In the genomic region with DNA sequence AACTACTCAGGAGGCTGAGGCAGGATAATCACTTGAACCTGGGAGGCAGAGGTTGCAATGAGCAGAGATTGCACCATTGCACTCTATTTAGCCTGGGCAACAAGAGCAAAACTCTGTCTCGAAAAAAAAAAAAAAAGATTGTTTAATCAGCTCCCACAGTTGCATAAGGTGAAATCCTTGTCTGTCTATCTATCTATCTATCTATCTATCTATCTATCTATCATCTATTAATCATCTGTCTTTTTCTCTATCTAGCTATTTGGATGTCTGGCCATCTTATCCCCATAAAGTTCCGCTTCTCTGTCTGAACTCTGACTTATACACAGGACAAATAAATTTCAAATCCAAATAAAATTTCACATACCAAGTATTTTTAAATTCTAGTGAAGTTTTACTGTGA, we compare ENCODE assay signal across 8 cellular contexts.
"Had no signal": no experiment of that assay in that cellular context is flagged by ENCODE, and none has a peak within 500 bp of the region (broad histone marks: within the 10 kb centered on the region; RNA-seq: fewer than 3 reads in every experiment).

No MANE protein-coding gene starts in this region.

- ATAC-seq: GM12878 had no signal

- FAIRE-seq: G401.6, GM12878, GM12891, GM12892, GM18507, GM19239 had no signal

- H3K4me3 ChIP-seq: GM12878 had no signal

- DNase-seq: GDM1, GF-D8 had no signal
